Comparison of ENCODE assay signal across 17 cellular contexts in genomic region chrX:135273162-135273561, GRCh38. TPM values are rescaled to one million over a fixed set of nuclear protein-coding genes. Genes with fewer than 3 reads are reported as not detected.
DNase-seq lines count a peak whose midpoint lies in the region; ATAC-seq and TF ChIP-seq lines count a peak whose summit lies in the region.
"Had no signal": no experiment of that assay in that cellular context is flagged by ENCODE, and none has a peak within 500 bp of the region (broad histone marks: within the 10 kb centered on the region; RNA-seq: fewer than 3 reads in every experiment).

No MANE protein-coding gene starts in this region.

- no peaks in the 10 kb centered on the region for H3K23me2 ChIP-seq in H9 (ENCODE audit: insufficient read length, low read depth, low read length, poor library complexity, severe bottlenecking)

- H3T11ph ChIP-seq in H9 (ENCODE audit: low read length): no peak overlapping the region

- WGBS in H9 (ENCODE audit: extremely low coverage, insufficient read length, low lambda C conversion rate): no CpG with 5 or more reads among the region's 5 CpGs

- H3K9ac ChIP-seq in H9 (ENCODE audit: extremely low read depth, insufficient read length, low read length): no peak overlapping the region
- H3K9ac ChIP-seq: BLaER1 had no signal

- CTCF ChIA-PET in WTC11 (lab: Charles Lee): no interaction called here

- H2BK12ac ChIP-seq in H9 (ENCODE audit: insufficient read length, low read depth, low read length): no peak overlapping the region

- H3K4me1 Mint-ChIP-seq in H9: peaks cover 18 to 25% of the 10 kb centered on the region in 2 experiments
- H3K4me1 Mint-ChIP-seq in WTC11: peaks cover 25% of the 10 kb centered on the region
- H3K4me1 Mint-ChIP-seq in stimulated activated naive B cell treated with anti-CD40 and anti-IgM and Interleukin-4, amounts not matched to agents 10 μg/mL and 1 μg/mL and 100 μg/mL, for 72 hours: no peaks in the 10 kb centered on the region
- H3K4me1 Mint-ChIP-seq: CD14-positive monocyte had no signal

- H3K27me3 Mint-ChIP-seq in H9 (ENCODE audit: low read depth): no peaks in the 10 kb centered on the region
- H3K27me3 Mint-ChIP-seq in WTC11 (ENCODE audit: low read depth): no peaks in the 10 kb centered on the region
- H3K27me3 Mint-ChIP-seq in stimulated activated naive B cell treated with anti-CD40 and anti-IgM and Interleukin-4, amounts not matched to agents 10 μg/mL and 1 μg/mL and 100 μg/mL, for 72 hours: peaks cover 0 to 1% of the 10 kb centered on the region in 2 donors
- H3K27me3 Mint-ChIP-seq: CD4-positive, alpha-beta memory T cell had no signal

- H3K4me1 ChIP-seq in H9 (ENCODE audit: insufficient read depth, low read length): no peaks in the 10 kb centered on the region
- H3K4me1 ChIP-seq: BLaER1 had no signal

- ATAC-seq in WTC11 (peak; percentile 77), left cardiac atrium (no peak)
- ATAC-seq in stimulated activated naive B cell treated with anti-CD40 and anti-IgM and Interleukin-4, amounts not matched to agents 10 μg/mL and 1 μg/mL and 100 μg/mL, for 72 hours (replicated peaks): no peak
- ATAC-seq: GM12878 had no signal

- H3K36me3 Mint-ChIP-seq in H9 (ENCODE audit: insufficient read depth in 1 of 3, low read depth in 3 of 3) (peaks cover 3 to 13% (median 10%) of the 10 kb centered on the region in 3 experiments; a peak in 6 of 7 replicates), WTC11 (peaks cover 12% of the 10 kb centered on the region; the same call in 1 of the 2 replicates)
- no peaks in the 10 kb centered on the region for H3K36me3 Mint-ChIP-seq in stimulated activated naive B cell treated with anti-CD40 and anti-IgM and Interleukin-4, amounts not matched to agents 10 μg/mL and 1 μg/mL and 100 μg/mL, for 72 hours
- H3K36me3 Mint-ChIP-seq: CD14-positive monocyte; CD4-positive, alpha-beta memory T cell had no signal

- H4K5ac ChIP-seq in H9 (ENCODE audit: insufficient read length, low read depth, low read length): no peak overlapping the region

- peak overlapping the region; percentile 75 to 86 (median 78) for H3K27ac Mint-ChIP-seq in H9
- H3K27ac Mint-ChIP-seq in WTC11: peak overlapping the region; percentile 91
- H3K27ac Mint-ChIP-seq in stimulated activated naive B cell treated with anti-CD40 and anti-IgM and Interleukin-4, amounts not matched to agents 10 μg/mL and 1 μg/mL and 100 μg/mL, for 72 hours: no peak overlapping the region
- H3K27ac Mint-ChIP-seq: CD14-positive monocyte; CD4-positive, alpha-beta memory T cell had no signal

- H2BK15ac ChIP-seq in H9 (ENCODE audit: low read depth, low read length): no peak overlapping the region

- TF ChIP-seq CTCF in H9 (conservative IDR thresholded peaks at IDR 0.05) (no peak), WTC11 (IDR thresholded peaks at IDR 0.05) (no peak)

- H2BK120ac ChIP-seq in H9 (ENCODE audit: low read depth, low read length, poor library complexity, severe bottlenecking): no peak overlapping the region

- H3K56ac ChIP-seq in H9 (ENCODE audit: insufficient read length, low read depth, low read length): no peak overlapping the region

- H3K18ac ChIP-seq in H9 (ENCODE audit: insufficient read length, low read depth, low read length): no peak overlapping the region

- H3K27ac ChIP-seq in H9 (ENCODE audit: insufficient read length, low read depth, low read length): no peak overlapping the region
- H3K27ac ChIP-seq: BLaER1 had no signal

- no peak overlapping the region for H4K91ac ChIP-seq in H9 (ENCODE audit: insufficient read length, low read depth, low read length)

- H3K79me2 ChIP-seq in H9 (ENCODE audit: insufficient read depth, low read length): no peaks in the 10 kb centered on the region

- intact Hi-C loops in left cardiac atrium (cut with DNase I): no loop called here

- H3K14ac ChIP-seq in H9 (ENCODE audit: insufficient read depth, low read length): no peak overlapping the region

- no peak overlapping the region for H3K4me2 ChIP-seq in H9 (ENCODE audit: insufficient read depth, insufficient read length, low read length)
- H3K4me2 ChIP-seq: BLaER1 had no signal

- DNase-seq in ELF-1 (ENCODE audit: low read depth, low spot score): peak; percentile 28
- no peak for DNase-seq in H9
- no peak for DNase-seq in WTC11 (ENCODE audit: low spot score)
- peak; percentile 26 for DNase-seq in iPS-NIHi7 (ENCODE audit: extremely low spot score)
- DNase-seq in left cardiac atrium: no peak
- DNase-seq in OCI-M1 (lab: John Stamatoyannopoulos, UW): no peak
- no peak for DNase-seq in stimulated activated naive B cell treated with anti-CD40 and anti-IgM and Interleukin-4, amounts not matched to agents 10 μg/mL and 1 μg/mL and 100 μg/mL, for 72 hours
- no peak for DNase-seq in anterior cingulate cortex (lab: John Stamatoyannopoulos, UW)
- DNase-seq: 8988T; CD4-positive, alpha-beta memory T cell; DMS153; DMS79 had no signal

- peaks cover 72 to 78% of the 10 kb centered on the region in 2 experiments for H3K9me3 Mint-ChIP-seq in H9
- peaks cover 25% of the 10 kb centered on the region for H3K9me3 Mint-ChIP-seq in WTC11
- peaks cover 5 to 8% of the 10 kb centered on the region in 2 donors for H3K9me3 Mint-ChIP-seq in stimulated activated naive B cell treated with anti-CD40 and anti-IgM and Interleukin-4, amounts not matched to agents 10 μg/mL and 1 μg/mL and 100 μg/mL, for 72 hours

- no peak overlapping the region for H3K4ac ChIP-seq in H9 (ENCODE audit: low read depth, low read length)

- H2AFZ ChIP-seq in H9 (ENCODE audit: low read length): no peak overlapping the region

- H2BK20ac ChIP-seq in H9 (ENCODE audit: low read depth, low read length, poor library complexity, severe bottlenecking): no peak overlapping the region

- POLR2A ChIA-PET in WTC11 (lab: Charles Lee): no interaction called here

- H3K27me3 ChIP-seq in H9 (ENCODE audit: insufficient read depth, low read length): no peaks in the 10 kb centered on the region

- no peak overlapping the region for H2BK5ac ChIP-seq in H9 (ENCODE audit: insufficient read length, low read length)

- H2AK5ac ChIP-seq in H9 (ENCODE audit: insufficient read length, low read length): no peak overlapping the region

- H3K4me3 Mint-ChIP-seq in H9 (no peak overlapping the region), WTC11 (peak overlapping the region; percentile 31)
- no peak overlapping the region for H3K4me3 Mint-ChIP-seq in stimulated activated naive B cell treated with anti-CD40 and anti-IgM and Interleukin-4, amounts not matched to agents 10 μg/mL and 1 μg/mL and 100 μg/mL, for 72 hours
- H3K4me3 Mint-ChIP-seq: CD14-positive monocyte had no signal

- no peaks in the 10 kb centered on the region for H4K20me1 ChIP-seq in H9 (ENCODE audit: control insufficient read depth, insufficient read depth, insufficient read length)
- H4K20me1 ChIP-seq: BLaER1 had no signal

- H3K23ac ChIP-seq in H9 (ENCODE audit: insufficient read length, low read depth, low read length): no peak overlapping the region

- no peak overlapping the region for H4K8ac ChIP-seq in H9 (replicated peaks; ENCODE audit: insufficient read length, low read depth, low read length)

- H3K79me1 ChIP-seq in H9 (ENCODE audit: insufficient read depth, low read depth, low read length, poor library complexity, severe bottlenecking): no peaks in the 10 kb centered on the region

- peaks cover 10% of the 10 kb centered on the region for H3K9me3 ChIP-seq in H9 (ENCODE audit: control insufficient read depth, low read depth, low read length)

TF ChIP-seq in WTC11, 78 proteins besides CTCF, POLR2A, EP300 and RAD21:
- no peak for TF ChIP-seq ZNF416 (CRISPR knock-in tag; IDR thresholded peaks at IDR 0.05)
- no peak for TF ChIP-seq FOXK1 (CRISPR knock-in tag; IDR thresholded peaks at IDR 0.05)
- TF ChIP-seq ZMAT4 (CRISPR knock-in tag; IDR thresholded peaks at IDR 0.05): no peak

RNA-seq across cellular contexts. Expression of gene ETDA, which starts 21.3 kb away (rescaled TPM):
- not detected in 2 replicates for total RNA-seq in H9 (2021)
- total RNA-seq in WTC11 (2021): not detected in 3 replicates
- not detected for total RNA-seq in left cardiac atrium
- total RNA-seq: A673; CD4-positive, alpha-beta memory T cell; Daoy; GM12878 had no signal

RNA-seq across cellular contexts. Expression of gene ETDC, which starts 36.1 kb away (rescaled TPM):
- not detected in 2 replicates for total RNA-seq in H9 (2021)
- not detected in 3 replicates for total RNA-seq in WTC11 (2021)
- not detected for total RNA-seq in left cardiac atrium
- total RNA-seq: A673; CD4-positive, alpha-beta memory T cell; Daoy; GM12878 had no signal

Comparison
In these comparisons a context has a peak if more than half of its experiments do, and no peak if none do; other contexts are left out.
1. DNase-seq: peak in ELF-1 (single experiment) and iPS-NIHi7 (single experiment); none in H9 (single experiment), WTC11 (single experiment), left cardiac atrium (single experiment), OCI-M1 (single experiment), stimulated activated naive B cell treated with anti-CD40 and anti-IgM and Interleukin-4, amounts not matched to agents 10 μg/mL and 1 μg/mL and 100 μg/mL, for 72 hours (single experiment) and anterior cingulate cortex (0 of 58).